20 cellular contexts compared by ENCODE assay signal in the genomic region with DNA sequence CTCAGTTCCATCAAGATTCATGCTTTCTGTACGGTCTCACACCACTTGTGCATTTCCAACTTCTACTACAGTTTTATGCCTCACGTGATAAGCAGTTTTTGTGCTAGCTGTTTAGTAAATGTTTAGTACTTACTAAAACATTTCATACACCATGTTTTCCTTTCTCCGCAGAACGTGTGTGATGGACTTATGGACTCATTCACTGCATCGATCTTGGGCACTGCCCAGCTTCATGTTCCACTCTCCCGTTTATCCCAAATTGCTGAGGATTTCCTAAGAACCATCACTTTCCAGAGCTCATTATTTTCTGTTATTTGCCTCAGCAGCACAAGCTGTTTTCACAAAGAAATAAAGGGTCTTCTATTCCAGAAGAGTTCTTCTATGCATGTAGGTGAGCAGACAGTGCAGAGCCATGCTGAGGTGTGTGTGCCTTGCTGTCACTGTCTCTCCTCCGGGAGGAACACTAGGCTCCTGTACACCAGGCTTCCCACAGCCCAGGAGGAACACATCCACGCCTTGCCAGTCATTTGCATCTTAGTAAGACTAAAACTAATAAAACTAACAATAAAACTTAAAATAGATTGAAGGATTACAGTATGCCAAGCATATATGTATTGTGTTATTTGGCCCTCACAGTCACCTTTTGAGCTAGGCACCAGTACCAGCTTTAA.
DNase-seq lines count a peak whose midpoint lies in the region; ATAC-seq, FAIRE-seq and TF ChIP-seq lines count a peak whose summit lies in the region.
"Had no signal": no experiment of that assay in that cellular context is flagged by ENCODE, and none has a peak within 500 bp of the region (broad histone marks: within the 10 kb centered on the region; RNA-seq: fewer than 3 reads in every experiment).

No MANE protein-coding gene starts in this region.

- H2AK5ac ChIP-seq in mesendoderm (ENCODE audit: low read length), result no peak overlapping the region

- H3K18ac ChIP-seq in mesendoderm (ENCODE audit: low read length), result no peak overlapping the region

- H3K4me1 Mint-ChIP-seq in CD4-positive, alpha-beta T cell (ENCODE audit: low read depth), result no peaks in the 10 kb centered on the region

- CTCF ChIA-PET in endothelial cell of umbilical vein (lab: Charles Lee), result interaction anchor here (1.0 to 2.1 kb wide), 6 partner anchors 9 to 400 kb away, joined by 3 to 13 read pairs (median 4); no protein-coding TSS in a partner anchor
- CTCF ChIA-PET in CD4-positive, alpha-beta T cell (lab: Charles Lee), result interaction anchor here (1.2 kb wide), 1 partner anchor 10 kb away, joined by 3 read pairs; no protein-coding TSS in a partner anchor

- no peak overlapping the region for H4K5ac ChIP-seq in mesendoderm (ENCODE audit: low read length)

- H3K4ac ChIP-seq in mesendoderm (ENCODE audit: low read depth, low read length), result no peak overlapping the region

- no peak overlapping the region for H2BK15ac ChIP-seq in mesendoderm (replicated peaks; ENCODE audit: low read depth)

- ATAC-seq in CD4-positive, alpha-beta T cell (ENCODE audit: poor library complexity), result no peak

- TF ChIP-seq EP300 in stomach (IDR thresholded peaks at IDR 0.05), result no peak

- H2BK5ac ChIP-seq in mesendoderm (ENCODE audit: low read length), result no peak overlapping the region

- POLR2A ChIA-PET in endothelial cell of umbilical vein (lab: Charles Lee), result no interaction called here
- POLR2A ChIA-PET in CD4-positive, alpha-beta T cell (lab: Charles Lee), result no interaction called here

- H3K4me3 Mint-ChIP-seq in CD4-positive, alpha-beta T cell, result no peak overlapping the region
- H3K4me3 Mint-ChIP-seq: CD4-positive, CD25-positive, alpha-beta regulatory T cell; HFFc6 had no signal

- no peaks in the 10 kb centered on the region for H3K9me1 ChIP-seq in endothelial cell of umbilical vein (replicated peaks; ENCODE audit: control insufficient read depth, extremely low read depth, insufficient read depth, low read length)

- no peak overlapping the region for H3K27ac Mint-ChIP-seq in CD4-positive, alpha-beta T cell
- H3K27ac Mint-ChIP-seq: CD4-positive, CD25-positive, alpha-beta regulatory T cell; HFFc6 had no signal

- H3K23ac ChIP-seq in mesendoderm (ENCODE audit: low read length), result no peak overlapping the region

- H3K9ac ChIP-seq in endothelial cell of umbilical vein (replicated peaks; ENCODE audit: extremely low read depth, insufficient read depth, low read length) (no peak overlapping the region), mesendoderm (ENCODE audit: low read length) (no peak overlapping the region)
- H3K9ac ChIP-seq: SK-N-SH had no signal

- H3K27ac ChIP-seq in endothelial cell of umbilical vein (ENCODE audit: insufficient read depth, low read depth, low read length), result peak overlapping the region; percentile 46
- peak overlapping the region; percentile 57 for H3K27ac ChIP-seq in mesendoderm (ENCODE audit: low read depth, low read length)
- H3K27ac ChIP-seq in stomach, result peak overlapping the region; percentile 68 to 85 (median 75)
- no peak overlapping the region for H3K27ac ChIP-seq in CD4-positive, alpha-beta T cell (ENCODE audit: low read depth, low read length)

- no peak for TF ChIP-seq POLR2A in endothelial cell of umbilical vein (IDR thresholded peaks at IDR 0.05; ENCODE audit: low read depth, low read length)
- no peak for TF ChIP-seq POLR2A in stomach (IDR thresholded peaks at IDR 0.05)
- no peak for TF ChIP-seq POLR2A in GM12892 (IDR thresholded peaks at IDR 0.05; ENCODE audit: low read depth, low read length)

- H3K79me1 ChIP-seq in mesendoderm (ENCODE audit: low read length), result no peaks in the 10 kb centered on the region

- H3K27me3 Mint-ChIP-seq in CD4-positive, alpha-beta T cell, result no peaks in the 10 kb centered on the region

- H3K79me2 ChIP-seq in endothelial cell of umbilical vein (ENCODE audit: control insufficient read depth, insufficient read depth, low read length) (no peaks in the 10 kb centered on the region), mesendoderm (ENCODE audit: control insufficient read depth, insufficient read depth, low read length) (no peaks in the 10 kb centered on the region)

- DNase-seq in LoVo (ENCODE audit: low spot score), result peak; percentile 27
- DNase-seq in endothelial cell of umbilical vein (ENCODE audit: low read depth, low spot score), result no peak
- DNase-seq in mesendoderm, result no peak
- DNase-seq in stomach, result no peak
- no peak for DNase-seq in CD4-positive, alpha-beta T cell
- DNase-seq in globus pallidus (ENCODE audit: low spot score), result no peak
- no peak for DNase-seq in NCI-H69 (lab: John Stamatoyannopoulos, UW)
- no peak for DNase-seq in GM12892 (ENCODE audit: insufficient read length)
- DNase-seq: AML-193; CD4-positive, CD25-positive, alpha-beta regulatory T cell; DMS79; HFFc6; IMR-90; MV-4-11; NCI-H1436; NCI-H524; OCI-M1; SK-N-SH had no signal

- no CpG with 5 or more reads among the region's 8 CpGs for WGBS in mesendoderm (ENCODE audit: extremely low coverage, insufficient coverage, low lambda C conversion rate)
- WGBS in stomach, 5 donors, result 62 to 81% (median 67%) methylated on average over 8 of the region's 8 CpGs

- dilution Hi-C loops in endothelial cell of umbilical vein (cut with MboI; ENCODE audit: extremely low pct_ligation_motif_present, low sequenced_read_pairs), result loop anchor here (25.0 kb wide), 1 partner anchor 368 kb away; a partner anchor contains a TSS

- FAIRE-seq in endothelial cell of umbilical vein (lab: Jason Lieb, UNC), result no peak
- no peak for FAIRE-seq in GM12892 (lab: Jason Lieb, UNC)
- FAIRE-seq: G401.6, H1 had no signal

- H2BK120ac ChIP-seq in mesendoderm (ENCODE audit: low read depth, low read length), result no peak overlapping the region

- H3K9me3 ChIP-seq in endothelial cell of umbilical vein (replicated peaks; ENCODE audit: control insufficient read depth, insufficient read depth, low read length) (no peaks in the 10 kb centered on the region), stomach (no peaks in the 10 kb centered on the region)
- no peaks in the 10 kb centered on the region for H3K9me3 ChIP-seq in CD4-positive, alpha-beta T cell (ENCODE audit: control insufficient read depth, low read length)
- H3K9me3 ChIP-seq: SK-N-SH had no signal

- H3K27me3 ChIP-seq in endothelial cell of umbilical vein (ENCODE audit: control insufficient read depth in 2 of 2, insufficient read depth in 2 of 2, low read length in 2 of 2) (no peaks in the 10 kb centered on the region), mesendoderm (ENCODE audit: insufficient read depth, low read length, poor library complexity) (no peaks in the 10 kb centered on the region), stomach (no peaks in the 10 kb centered on the region)
- H3K27me3 ChIP-seq in CD4-positive, alpha-beta T cell (ENCODE audit: control insufficient read depth, insufficient read depth, low read length), result no peaks in the 10 kb centered on the region

- H3K4me2 ChIP-seq in endothelial cell of umbilical vein (ENCODE audit: insufficient read depth, low read length), result no peak overlapping the region
- H3K4me2 ChIP-seq in mesendoderm (ENCODE audit: low read length), result no peak overlapping the region
- H3K4me2 ChIP-seq: SK-N-SH had no signal

- H3K4me1 ChIP-seq in endothelial cell of umbilical vein (ENCODE audit: control insufficient read depth, extremely low read depth, insufficient read depth, low read length) (peaks cover 46% of the 10 kb centered on the region), mesendoderm (ENCODE audit: control insufficient read depth, low read depth, low read length) (peaks cover 18% of the 10 kb centered on the region), stomach (peaks cover 0 to 28% (median 21%) of the 10 kb centered on the region in 4 donors)

- intact Hi-C loops in endothelial cell of umbilical vein (cut with micrococcal nuclease), result no loop called here
- intact Hi-C loops in stomach (cut with DNase I; ENCODE audit: low total_unique reads), result no loop called here
- intact Hi-C loops in CD4-positive, alpha-beta T cell (cut with DNase I, micrococcal nuclease), result no loop called here

- no peak overlapping the region for H4K8ac ChIP-seq in mesendoderm (ENCODE audit: low read depth, low read length)

- no peaks in the 10 kb centered on the region for H3K36me3 Mint-ChIP-seq in CD4-positive, alpha-beta T cell (ENCODE audit: low read depth)
- H3K36me3 Mint-ChIP-seq: CD4-positive, CD25-positive, alpha-beta regulatory T cell had no signal

- H2AFZ ChIP-seq in endothelial cell of umbilical vein (ENCODE audit: low read depth, low read length), result peak overlapping the region; percentile 41

- H4K20me1 ChIP-seq in endothelial cell of umbilical vein (replicated peaks; ENCODE audit: control insufficient read depth, extremely low read depth, insufficient read depth, low read length), result no peaks in the 10 kb centered on the region

- H3K4me3 ChIP-seq in endothelial cell of umbilical vein (replicated peaks in 1 of 3; ENCODE audit: insufficient read depth in 1 of 3, low read depth in 1 of 3, low read length in 3 of 3) (no peak overlapping the region), mesendoderm (ENCODE audit: low read length) (no peak overlapping the region), stomach (no peak overlapping the region)

- peak overlapping the region; percentile 39 for H3K56ac ChIP-seq in mesendoderm (ENCODE audit: low read length)

- H3K36me3 ChIP-seq in endothelial cell of umbilical vein (ENCODE audit: control insufficient read depth in 2 of 2, extremely low read depth in 1 of 2, insufficient read depth in 2 of 2, low read length in 2 of 2), result no peaks in the 10 kb centered on the region
- no peaks in the 10 kb centered on the region for H3K36me3 ChIP-seq in mesendoderm (ENCODE audit: control insufficient read depth, insufficient read depth, low read length)
- no peaks in the 10 kb centered on the region for H3K36me3 ChIP-seq in stomach

- TF ChIP-seq CTCF in endothelial cell of umbilical vein (IDR thresholded peaks at IDR 0.05; ENCODE audit: extremely low read depth in 1 of 2, insufficient read depth in 1 of 2, low read depth in 1 of 2, low read length in 2 of 2) (no peak), stomach (IDR thresholded peaks at IDR 0.05) (no peak)
- TF ChIP-seq CTCF in CD4-positive, alpha-beta T cell (IDR thresholded peaks at IDR 0.05), result no peak

- H3K9me3 Mint-ChIP-seq in CD4-positive, alpha-beta T cell, result no peaks in the 10 kb centered on the region
- H3K9me3 Mint-ChIP-seq: CD4-positive, CD25-positive, alpha-beta regulatory T cell; HFFc6 had no signal

- no TSS peak for BruUV-seq in endothelial cell of umbilical vein (replicated peaks; lab: Mats Ljungman, UMichigan)

TF ChIP-seq in endothelial cell of umbilical vein, 7 proteins besides CTCF, POLR2A, EP300 and RAD21 (continues in another document):
- TF ChIP-seq, protein P1, sequence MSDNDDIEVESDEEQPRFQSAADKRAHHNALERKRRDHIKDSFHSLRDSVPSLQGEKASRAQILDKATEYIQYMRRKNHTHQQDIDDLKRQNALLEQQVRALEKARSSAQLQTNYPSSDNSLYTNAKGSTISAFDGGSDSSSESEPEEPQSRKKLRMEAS (IDR thresholded peaks at IDR 0.05; ENCODE audit: insufficient read depth, insufficient read length), result no peak
- TF ChIP-seq JUN (IDR thresholded peaks at IDR 0.05; ENCODE audit: borderline replicate concordance, insufficient read depth, insufficient read length, low read depth) (no peak), FOS (IDR thresholded peaks at IDR 0.05; ENCODE audit: borderline replicate concordance, insufficient read depth, low read length) (no peak), MYC (IDR thresholded peaks at IDR 0.05; ENCODE audit: low read depth, low read length) (no peak), EZH2 (IDR thresholded peaks at IDR 0.05; ENCODE audit: borderline replicate concordance, low read depth, low read length, severe bottlenecking) (no peak)
